Comparison of ENCODE assay signal across 22 cellular contexts in the genomic region with DNA sequence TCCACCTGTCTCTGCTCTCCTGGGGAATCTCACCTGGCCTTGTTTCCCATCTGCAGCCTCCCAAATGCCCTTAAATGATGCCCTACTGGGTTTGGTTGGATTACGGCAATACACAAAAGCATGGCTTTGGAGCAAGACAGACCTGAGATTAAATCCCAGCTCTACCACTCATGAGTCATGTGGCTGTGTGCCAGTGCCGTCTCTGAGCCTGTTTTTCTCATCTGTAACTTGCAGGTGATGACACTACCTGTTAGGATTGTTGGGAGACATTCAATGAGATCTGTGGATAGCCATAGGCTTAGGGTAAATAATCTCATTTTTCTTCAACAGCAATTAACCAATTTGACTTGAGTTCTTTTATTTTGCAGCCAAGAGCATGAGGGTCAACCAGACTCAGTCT.
DNase-seq lines count a peak whose midpoint lies in the region; ATAC-seq, FAIRE-seq and TF ChIP-seq lines count a peak whose summit lies in the region.
"Had no signal": no experiment of that assay in that cellular context is flagged by ENCODE, and none has a peak within 500 bp of the region (broad histone marks: within the 10 kb centered on the region; RNA-seq: fewer than 3 reads in every experiment).

No MANE protein-coding gene starts in this region.

- H4K20me1 ChIP-seq in mammary epithelial cell (ENCODE audit: insufficient read depth, low read length), result no peaks in the 10 kb centered on the region
- H4K20me1 ChIP-seq in keratinocyte (ENCODE audit: control insufficient read depth, extremely low read depth, insufficient read depth, low read length), result no peaks in the 10 kb centered on the region

- no peak for TF ChIP-seq EP300 in stomach (IDR thresholded peaks at IDR 0.05)

- no peak overlapping the region for H3K4me3 ChIP-seq in mammary epithelial cell (replicated peaks in 1 of 3; ENCODE audit: insufficient read depth in 1 of 3, low read depth in 2 of 3, low read length in 3 of 3)
- H3K4me3 ChIP-seq in keratinocyte (ENCODE audit: control insufficient read depth in 2 of 3, extremely low read depth in 1 of 3, insufficient read depth in 2 of 3, low read depth in 1 of 3, low read length in 3 of 3), result no peak overlapping the region
- H3K4me3 ChIP-seq in stomach, result no peak overlapping the region
- H3K4me3 ChIP-seq: GM12878, GM23248, K562, Peyer's patch, SJSA1 had no signal

- FAIRE-seq in keratinocyte (lab: Jason Lieb, UNC), result peak; percentile 88
- FAIRE-seq: GM12878, K562 had no signal

- H3K9me3 ChIP-seq in mammary epithelial cell (replicated peaks; ENCODE audit: insufficient read depth, low read length), result no peaks in the 10 kb centered on the region
- no peaks in the 10 kb centered on the region for H3K9me3 ChIP-seq in keratinocyte (ENCODE audit: control insufficient read depth, low read depth, low read length)
- peaks cover 0 to 5% (median 2%) of the 10 kb centered on the region in 4 donors for H3K9me3 ChIP-seq in stomach
- H3K9me3 ChIP-seq: Peyer's patch, SJSA1 had no signal

- CTCF ChIA-PET in mammary epithelial cell (lab: Charles Lee; ENCODE audit: low non-redundant PET), result no interaction called here

- no peak overlapping the region for H3K27ac ChIP-seq in mammary epithelial cell (ENCODE audit: insufficient read depth, low read depth, low read length)
- no peak overlapping the region for H3K27ac ChIP-seq in keratinocyte (ENCODE audit: control insufficient read depth, insufficient read depth, low read length)
- H3K27ac ChIP-seq in stomach, result no peak overlapping the region
- H3K27ac ChIP-seq: GM23248, Peyer's patch, SJSA1 had no signal

- no TSS peak for BruUV-seq in mammary epithelial cell (replicated peaks; lab: Mats Ljungman, UMichigan)

- no peak for TF ChIP-seq POLR2A in stomach (IDR thresholded peaks at IDR 0.05)

- H3K4me2 ChIP-seq in mammary epithelial cell (ENCODE audit: insufficient read depth, low read depth, low read length), result no peak overlapping the region
- no peak overlapping the region for H3K4me2 ChIP-seq in keratinocyte (ENCODE audit: control insufficient read depth, extremely low read depth, insufficient read depth, low read depth, low read length)

- H3K4me1 ChIP-seq in mammary epithelial cell (ENCODE audit: insufficient read depth, low read length) (no peaks in the 10 kb centered on the region), keratinocyte (ENCODE audit: control insufficient read depth, extremely low read depth, insufficient read depth, low read length) (peaks cover 7% of the 10 kb centered on the region), stomach (no peaks in the 10 kb centered on the region)
- H3K4me1 ChIP-seq: BE2C, Peyer's patch, SJSA1 had no signal

- H3K36me3 ChIP-seq in mammary epithelial cell (ENCODE audit: insufficient read depth, low read length) (no peaks in the 10 kb centered on the region), keratinocyte (ENCODE audit: control insufficient read depth in 2 of 2, extremely low read depth in 1 of 2, insufficient read depth in 2 of 2, low read length in 2 of 2) (no peaks in the 10 kb centered on the region), stomach (no peaks in the 10 kb centered on the region)
- H3K36me3 ChIP-seq: BE2C, Peyer's patch, SJSA1 had no signal

- peak; percentile 41 for DNase-seq in NCI-H226
- peak; percentile 20 for DNase-seq in mammary epithelial cell
- peak; percentile 11 for DNase-seq in keratinocyte (ENCODE audit: low read depth, low spot score)
- DNase-seq in stomach, result peak; percentile 32
- DNase-seq in A172 (ENCODE audit: low spot score), result no peak
- DNase-seq in NCI-H1436 (lab: John Stamatoyannopoulos, UW), result no peak
- DNase-seq: BE2C, DMS79 treated with DMSO at 0.1 percent for 48 hours, GM23248, H9, NCI-H1092 treated with DMSO at 0.1 percent for 48 hours, NCI-H146, NCI-H2029, NCI-H345, NCI-H524 treated with DMSO at 0.1 percent for 48 hours, NCI-H82, Peyer's patch had no signal

- H3K9ac ChIP-seq in mammary epithelial cell (ENCODE audit: insufficient read depth, low read length), result no peak overlapping the region
- no peak overlapping the region for H3K9ac ChIP-seq in keratinocyte (ENCODE audit: control insufficient read depth, extremely low read depth, insufficient read depth, low read length)
- H3K9ac ChIP-seq: GM23248 had no signal

- H3K27me3 ChIP-seq in mammary epithelial cell (ENCODE audit: insufficient read depth, low read length) (no peaks in the 10 kb centered on the region), keratinocyte (ENCODE audit: control insufficient read depth, extremely low read depth, insufficient read depth, low read length) (peaks cover 4% of the 10 kb centered on the region), stomach (no peaks in the 10 kb centered on the region)
- H3K27me3 ChIP-seq: BE2C, Peyer's patch, SJSA1 had no signal

- H3K79me2 ChIP-seq in mammary epithelial cell (ENCODE audit: insufficient read depth, low read length), result no peaks in the 10 kb centered on the region
- H3K79me2 ChIP-seq in keratinocyte (ENCODE audit: control insufficient read depth, insufficient read depth, low read length), result no peaks in the 10 kb centered on the region

- no peak for ATAC-seq in GM18520 (IDR thresholded peaks at IDR 0.05; ENCODE audit: unreplicated experiment)
- ATAC-seq: GM12878, K562, Right ventricle myocardium inferior had no signal

- H2AFZ ChIP-seq in mammary epithelial cell (ENCODE audit: low read depth, low read length) (no peak overlapping the region), keratinocyte (ENCODE audit: control insufficient read depth, low read length) (no peak overlapping the region)
- H2AFZ ChIP-seq: GM23248 had no signal

- 0% methylated on average over 1 of the region's 2 CpGs for WGBS in mammary epithelial cell (ENCODE audit: low coverage, missing lambda C conversion rate)
- 80 to 97% (median 86%) methylated on average over 2 of the region's 2 CpGs for WGBS in stomach, 5 donors

- intact Hi-C loops in mammary epithelial cell (cut with micrococcal nuclease), result no loop called here
- intact Hi-C loops in stomach (cut with DNase I; ENCODE audit: low total_unique reads), result no loop called here

- no peaks in the 10 kb centered on the region for H3K9me1 ChIP-seq in keratinocyte (ENCODE audit: control insufficient read depth, extremely low read depth, insufficient read depth, low read length)

- in situ Hi-C loops in mammary epithelial cell (cut with MboI; ENCODE audit: low sequenced_read_pairs in 2 of 2), result no loop called here

- dilution Hi-C loops in mammary epithelial cell (cut with HindIII; ENCODE audit: low sequenced_read_pairs), result no loop called here
- dilution Hi-C loops in keratinocyte (cut with MboI; ENCODE audit: extremely low pct_ligation_motif_present, low sequenced_read_pairs), result no loop called here

- TF ChIP-seq CTCF in mammary epithelial cell (conservative IDR thresholded peaks at IDR 0.05 in 1 of 2, IDR thresholded peaks at IDR 0.05 in 1 of 2; ENCODE audit: extremely low read depth in 1 of 2, insufficient read depth in 1 of 2, low read depth in 1 of 2, low read length in 2 of 2) (no peak), keratinocyte (optimal IDR thresholded peaks at IDR 0.05 in 1 of 3, IDR thresholded peaks at IDR 0.05 in 1 of 3, conservative IDR thresholded peaks at IDR 0.05 in 1 of 3; ENCODE audit: extremely low read depth in 1 of 3, insufficient read depth in 2 of 3, low read length in 3 of 3) (no peak), stomach (IDR thresholded peaks at IDR 0.05) (no peak)

Comparison
In these comparisons a context has a peak if more than half of its experiments do, and no peak if none do; other contexts are left out.
1. DNase-seq: peak in NCI-H226 (single experiment), mammary epithelial cell (single experiment), keratinocyte (single experiment) and stomach (single experiment); none in A172 (single experiment) and NCI-H1436 (single experiment).